In genomic region chr18:27964811-27965210, GRCh38 we compare ENCODE assay signal across 23 cellular contexts.
DNase-seq lines count a peak whose midpoint lies in the region; ATAC-seq and TF ChIP-seq lines count a peak whose summit lies in the region.
"Had no signal": no experiment of that assay in that cellular context is flagged by ENCODE, and none has a peak within 500 bp of the region (broad histone marks: within the 10 kb centered on the region; RNA-seq: fewer than 3 reads in every experiment).

No MANE protein-coding gene starts in this region.

- no peak for ATAC-seq in stimulated activated memory B cell treated with anti-CD40 and anti-IgM and Interleukin-4, amounts not matched to agents 10 μg/mL and 1 μg/mL and 100 μg/mL, for 72 hours
- ATAC-seq in HG02973 (IDR thresholded peaks at IDR 0.05; ENCODE audit: unreplicated experiment) (no peak), GM18867 (IDR thresholded peaks at IDR 0.05; ENCODE audit: unreplicated experiment) (no peak)
- ATAC-seq: heart right ventricle, right cardiac atrium had no signal

- H3K4me3 ChIP-seq in Caco-2 (ENCODE audit: low read depth, low read length) (no peak overlapping the region), HUES48 (ENCODE audit: low read depth, low read length) (no peak overlapping the region), choroid plexus epithelial cell (ENCODE audit: low read depth, low read length) (no peak overlapping the region), kidney epithelial cell (ENCODE audit: low read depth, low read length) (no peak overlapping the region)
- H3K4me3 ChIP-seq: ascending aorta, esophagus squamous epithelium, GM23248, heart right ventricle, uterus had no signal

- H3K36me3 ChIP-seq in Caco-2 (ENCODE audit: control insufficient read depth, insufficient read depth, low read length) (no peaks in the 10 kb centered on the region), HUES48 (ENCODE audit: control insufficient read depth, insufficient read depth, low read length) (peaks cover 10% of the 10 kb centered on the region), kidney epithelial cell (ENCODE audit: control insufficient read depth, insufficient read depth, low read length) (no peaks in the 10 kb centered on the region)
- H3K36me3 ChIP-seq: ascending aorta, esophagus squamous epithelium, neutrophil, uterus had no signal

- H3K27me3 ChIP-seq in Caco-2 (replicated peaks; ENCODE audit: control insufficient read depth, insufficient read depth, low read length) (no peaks in the 10 kb centered on the region), HUES48 (ENCODE audit: control insufficient read depth, insufficient read depth, low read length) (no peaks in the 10 kb centered on the region), kidney epithelial cell (ENCODE audit: control insufficient read depth, insufficient read depth, low read length) (no peaks in the 10 kb centered on the region)
- H3K27me3 ChIP-seq: ascending aorta, esophagus squamous epithelium, heart right ventricle, neutrophil, uterus had no signal

- H3K9me3 Mint-ChIP-seq in Caco-2 (ENCODE audit: unreplicated experiment): peaks cover 9% of the 10 kb centered on the region
- H3K9me3 Mint-ChIP-seq in stimulated activated memory B cell treated with anti-CD40 and anti-IgM and Interleukin-4, amounts not matched to agents 10 μg/mL and 1 μg/mL and 100 μg/mL, for 72 hours: peaks cover 6% of the 10 kb centered on the region

- H3K4me1 Mint-ChIP-seq in Caco-2 (ENCODE audit: low read depth, unreplicated experiment): peaks cover 8% of the 10 kb centered on the region
- no peaks in the 10 kb centered on the region for H3K4me1 Mint-ChIP-seq in stimulated activated memory B cell treated with anti-CD40 and anti-IgM and Interleukin-4, amounts not matched to agents 10 μg/mL and 1 μg/mL and 100 μg/mL, for 72 hours
- H3K4me1 Mint-ChIP-seq: CD4-positive, alpha-beta memory T cell had no signal

- peaks cover 15% of the 10 kb centered on the region; the same call in 1 of the 2 replicates for H3K4me1 ChIP-seq in Caco-2
- peaks cover 12% of the 10 kb centered on the region for H3K4me1 ChIP-seq in HUES48 (ENCODE audit: control insufficient read depth, insufficient read depth, low read length)
- H3K4me1 ChIP-seq: ascending aorta, esophagus squamous epithelium, uterus had no signal

- no peaks in the 10 kb centered on the region for H3K9me3 ChIP-seq in Caco-2
- H3K9me3 ChIP-seq in HUES48 (ENCODE audit: control insufficient read depth, insufficient read depth, low read length): no peaks in the 10 kb centered on the region
- H3K9me3 ChIP-seq: ascending aorta, esophagus squamous epithelium, heart right ventricle, neutrophil, uterus had no signal

- no peaks in the 10 kb centered on the region for H3K27me3 Mint-ChIP-seq in Caco-2 (ENCODE audit: insufficient read depth, unreplicated experiment)
- H3K27me3 Mint-ChIP-seq in stimulated activated memory B cell treated with anti-CD40 and anti-IgM and Interleukin-4, amounts not matched to agents 10 μg/mL and 1 μg/mL and 100 μg/mL, for 72 hours: no peaks in the 10 kb centered on the region
- H3K27me3 Mint-ChIP-seq: CD4-positive, alpha-beta memory T cell; dendritic cell treated with granulocyte-macrophage colony-stimulating factor and Interleukin-4, amounts not matched to agents 40 ng/mL and 50 ng/mL, for 4 days had no signal

- no peaks in the 10 kb centered on the region for H3K36me3 Mint-ChIP-seq in Caco-2 (ENCODE audit: insufficient read depth, unreplicated experiment)
- H3K36me3 Mint-ChIP-seq in stimulated activated memory B cell treated with anti-CD40 and anti-IgM and Interleukin-4, amounts not matched to agents 10 μg/mL and 1 μg/mL and 100 μg/mL, for 72 hours: no peaks in the 10 kb centered on the region
- H3K36me3 Mint-ChIP-seq: CD4-positive, alpha-beta memory T cell had no signal

- H3K4me3 Mint-ChIP-seq in Caco-2 (ENCODE audit: unreplicated experiment): no peak overlapping the region
- H3K4me3 Mint-ChIP-seq in stimulated activated memory B cell treated with anti-CD40 and anti-IgM and Interleukin-4, amounts not matched to agents 10 μg/mL and 1 μg/mL and 100 μg/mL, for 72 hours: no peak overlapping the region
- H3K4me3 Mint-ChIP-seq: CD4-positive, alpha-beta memory T cell; dendritic cell treated with granulocyte-macrophage colony-stimulating factor and Interleukin-4, amounts not matched to agents 40 ng/mL and 50 ng/mL, for 4 days had no signal

- peak overlapping the region; percentile 53 for H3K27ac Mint-ChIP-seq in Caco-2 (ENCODE audit: unreplicated experiment)
- H3K27ac Mint-ChIP-seq in stimulated activated memory B cell treated with anti-CD40 and anti-IgM and Interleukin-4, amounts not matched to agents 10 μg/mL and 1 μg/mL and 100 μg/mL, for 72 hours: no peak overlapping the region
- H3K27ac Mint-ChIP-seq: CD4-positive, alpha-beta memory T cell; dendritic cell treated with granulocyte-macrophage colony-stimulating factor and Interleukin-4, amounts not matched to agents 40 ng/mL and 50 ng/mL, for 4 days had no signal

- CTCF ChIA-PET in Caco-2 (lab: Charles Lee): no interaction called here

- no TSS peak for BruUV-seq in Caco-2 (replicated peaks; lab: Mats Ljungman, UMichigan)

- intact Hi-C loops in Caco-2 (cut with micrococcal nuclease; ENCODE audit: unreplicated experiment): no loop called here

- H3K27ac ChIP-seq in HUES48 (ENCODE audit: low read depth, low read length): peak overlapping the region; percentile 33
- H3K27ac ChIP-seq: ascending aorta, esophagus squamous epithelium, GM23248, heart right ventricle, neutrophil, uterus had no signal

- no peak overlapping the region for H3K9ac ChIP-seq in HUES48 (ENCODE audit: low read depth, low read length)
- H3K9ac ChIP-seq: GM23248 had no signal

- DNase-seq in Caco-2 (peak in 1 of 2 experiments; percentile 7), choroid plexus epithelial cell (ENCODE audit: low read depth) (peak; percentile 24), kidney epithelial cell (ENCODE audit: low read depth) (peak; percentile 62), epidermal melanocyte (ENCODE audit: insufficient read length, low spot score) (no peak)
- DNase-seq: activated CD4-positive, alpha-beta T cell treated with anti-CD3 and anti-CD28 coated beads for 48 hours; activated naive CD4-positive, alpha-beta T cell treated with Interleukin-2 at 50 U/mL for 16 hours; CD4-positive, alpha-beta memory T cell; esophagus squamous epithelium; GM23248; heart right ventricle; left cardiac atrium; NCI-H2171 treated with DMSO at 0.1 percent for 48 hours; NCI-H748 treated with DMSO at 0.1 percent for 48 hours; OCI-M1; right cardiac atrium; uterus had no signal

- TF ChIP-seq CTCF in Caco-2 (IDR thresholded peaks at IDR 0.05; ENCODE audit: insufficient read depth in 1 of 2, low read depth in 1 of 2, low read length in 1 of 2, severe bottlenecking in 1 of 2, unreplicated experiment in 1 of 2) (no peak), choroid plexus epithelial cell (conservative IDR thresholded peaks at IDR 0.05; ENCODE audit: low read depth, low read length) (no peak), kidney epithelial cell (IDR thresholded peaks at IDR 0.05; ENCODE audit: insufficient read depth, low read length, poor library complexity, severe bottlenecking) (no peak)

- POLR2A ChIA-PET in Caco-2 (lab: Charles Lee): no interaction called here
